8 cellular contexts compared by ENCODE assay signal in the genomic region with DNA sequence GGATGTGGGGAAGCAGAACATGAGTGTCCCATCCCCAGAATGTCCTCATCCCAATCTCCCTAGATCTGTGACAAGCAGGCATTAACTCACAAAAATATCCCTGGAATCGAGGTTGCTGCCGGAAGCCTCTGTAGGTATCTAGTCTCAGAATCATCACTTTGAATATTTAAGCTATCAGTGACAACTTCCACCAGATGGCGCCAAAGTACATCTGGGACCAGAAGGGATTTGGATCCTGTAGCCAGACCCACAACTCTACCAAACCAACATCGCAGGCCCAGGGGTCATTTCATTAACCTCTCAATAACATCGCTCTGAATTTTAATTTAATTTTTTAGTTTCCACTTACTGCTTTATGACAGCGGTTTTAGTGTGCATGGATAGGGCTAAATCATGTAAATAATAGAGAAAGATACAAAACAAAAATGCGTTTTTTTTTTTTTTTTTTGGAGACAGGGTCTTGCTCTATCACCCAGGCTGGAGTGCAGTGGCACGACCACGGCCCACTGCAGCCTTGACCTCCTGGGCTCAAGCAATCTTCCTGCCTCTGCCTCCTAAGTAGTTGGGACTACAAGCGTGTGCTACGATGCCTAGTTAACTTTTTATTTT. TPM values are rescaled to one million over a fixed set of nuclear protein-coding genes. Genes with fewer than 3 reads are reported as not detected.
DNase-seq lines count a peak whose midpoint lies in the region; TF ChIP-seq lines count a peak whose summit lies in the region.

No MANE protein-coding gene starts in this region.

- DNase-seq in AG04450 (ENCODE audit: low read depth, low spot score) (peak; percentile 63), GM19238 (ENCODE audit: insufficient read length, low spot score) (peak; percentile 65), NCI-H1048 (lab: John Stamatoyannopoulos, UW) (peak; percentile 63), SK-MEL-5 (ENCODE audit: low read depth, low spot score) (peak; percentile 87), foreskin melanocyte (peak; percentile 64), osteocyte (ENCODE audit: extremely low spot score, unreplicated experiment) (peak; percentile 90), type B pancreatic cell (ENCODE audit: extremely low spot score, unreplicated experiment) (no peak)
- DNase-seq in activated effector memory CD4-positive, alpha-beta T cell treated with anti-CD3 and anti-CD28 coated beads, Interleukin-2, amount 50 U/mL, for 16 hours = peak; percentile 90

- H3K9me3 ChIP-seq in AG04450 (ENCODE audit: control insufficient read depth, insufficient read depth, low read length) = no peaks in the 10 kb centered on the region; the same call in 1 of the 2 replicates

- peaks cover 47% of the 10 kb centered on the region for H3K27me3 Mint-ChIP-seq in osteocyte (ENCODE audit: unreplicated experiment)
- H3K27me3 Mint-ChIP-seq in type B pancreatic cell = no peaks in the 10 kb centered on the region

- peak overlapping the region; percentile 49 for H3K4me3 Mint-ChIP-seq in osteocyte (ENCODE audit: unreplicated experiment)
- H3K4me3 Mint-ChIP-seq in type B pancreatic cell = peak overlapping the region; percentile 86

- no peak overlapping the region for H3K27ac ChIP-seq in AG04450 (ENCODE audit: low read depth, low read length)

- no peak overlapping the region for H3K27ac Mint-ChIP-seq in osteocyte (ENCODE audit: unreplicated experiment)
- H3K27ac Mint-ChIP-seq in type B pancreatic cell = no peak overlapping the region

- POLR2A ChIA-PET in AG04450 (lab: Yijun Ruan, JAX) = no interaction called here

- CTCF ChIA-PET in AG04450 (lab: Charles Lee) = interaction anchor here (0.6 to 3.8 kb wide), 44 partner anchors 10 to 1259 kb away, joined by 3 to 112 read pairs (median 4); a partner anchor contains a TSS

- TF ChIP-seq CTCF in AG04450 (IDR thresholded peaks at IDR 0.05; ENCODE audit: low read depth, low read length) (peak; percentile 86), osteocyte (IDR thresholded peaks at IDR 0.05) (peak; percentile 78), type B pancreatic cell (conservative IDR thresholded peaks at IDR 0.05) (peak; percentile 87)

- in situ Hi-C loops in SK-MEL-5 (cut with HindIII; ENCODE audit: low pct_unique_long_range_greater_than_20kb, low sequenced_read_pairs) = no loop called here

- H3K27me3 ChIP-seq in AG04450 (ENCODE audit: control insufficient read depth, insufficient read depth, low read length) = peaks cover 8% of the 10 kb centered on the region

- H3K4me1 Mint-ChIP-seq in osteocyte (ENCODE audit: unreplicated experiment) (peaks cover 16% of the 10 kb centered on the region), type B pancreatic cell (ENCODE audit: unreplicated experiment) (peaks cover 23% of the 10 kb centered on the region)

- H3K36me3 Mint-ChIP-seq in osteocyte (ENCODE audit: unreplicated experiment) = no peaks in the 10 kb centered on the region
- peaks cover 5% of the 10 kb centered on the region for H3K36me3 Mint-ChIP-seq in type B pancreatic cell

- no peaks in the 10 kb centered on the region for H3K9me3 Mint-ChIP-seq in osteocyte (ENCODE audit: unreplicated experiment)
- no peaks in the 10 kb centered on the region for H3K9me3 Mint-ChIP-seq in type B pancreatic cell

- no peak overlapping the region for H3K4me3 ChIP-seq in AG04450 (ENCODE audit: low read depth, low read length)

RNA-seq across cellular contexts. Expression of a gene that starts 1.1 kb away (rescaled TPM):
- polyA plus RNA-seq in AG04450 (2011; rRNA removed) = 128 and 138 TPM in 2 replicates
- polyA minus RNA-seq in AG04450 (2011; rRNA and poly(A)+ RNA removed) = 133 TPM in 2 replicates
- 98.9 and 114 TPM in 2 replicates for total RNA-seq in SK-MEL-5 (2014; rRNA removed; shearing (Covaris generic))
- 155 and 173 TPM in 2 replicates for polyA plus RNA-seq in SK-MEL-5 (2015; cell fraction: cytosol; rRNA removed)
- polyA plus RNA-seq in SK-MEL-5 (2015; cell fraction: nucleus; rRNA removed) = 23.0 and 36.5 TPM in 2 replicates
- total RNA-seq in osteocyte (99.1 and 102 TPM in 2 replicates), type B pancreatic cell (ENCODE audit: low replicate concordance) (45.8 and 62.7 TPM in 2 replicates)

RNA-seq across cellular contexts. Expression of a gene that starts 28.3 kb away (rescaled TPM):
- 7.0 and 7.8 TPM in 2 replicates for polyA plus RNA-seq in AG04450 (2011; rRNA removed)
- 6.4 and 7.7 TPM in 2 replicates for polyA minus RNA-seq in AG04450 (2011; rRNA and poly(A)+ RNA removed)
- 5.1 and 7.2 TPM in 2 replicates for total RNA-seq in SK-MEL-5 (2014; rRNA removed; shearing (Covaris generic))
- polyA plus RNA-seq in SK-MEL-5 (2015; cell fraction: cytosol; rRNA removed) = 2.6 and 4.8 TPM in 2 replicates
- 166 and 217 TPM in 2 replicates for polyA plus RNA-seq in SK-MEL-5 (2015; cell fraction: nucleus; rRNA removed)
- total RNA-seq in osteocyte = 4.3 and 4.5 TPM in 2 replicates
- total RNA-seq in type B pancreatic cell (ENCODE audit: low replicate concordance) = 14.2 and 17.9 TPM in 2 replicates

RNA-seq across cellular contexts. Expression of a gene that starts 46.6 kb away (rescaled TPM):
- polyA plus RNA-seq in AG04450 (2011; rRNA removed) = not detected in 2 replicates
- polyA minus RNA-seq in AG04450 (2011; rRNA and poly(A)+ RNA removed) = not detected in 2 replicates
- total RNA-seq in SK-MEL-5 (2014; rRNA removed; shearing (Covaris generic)) = 1.5 TPM in 2 replicates
- polyA plus RNA-seq in SK-MEL-5 (2015; cell fraction: cytosol; rRNA removed) = 0.98 and 1.2 TPM in 2 replicates
- 3.5 and 4.6 TPM in 2 replicates for polyA plus RNA-seq in SK-MEL-5 (2015; cell fraction: nucleus; rRNA removed)
- total RNA-seq in osteocyte (not detected in 2 replicates), type B pancreatic cell (ENCODE audit: low replicate concordance) (not detected in 2 replicates)
